ENCODE assay signal across 1 cellular context in the genomic region with DNA sequence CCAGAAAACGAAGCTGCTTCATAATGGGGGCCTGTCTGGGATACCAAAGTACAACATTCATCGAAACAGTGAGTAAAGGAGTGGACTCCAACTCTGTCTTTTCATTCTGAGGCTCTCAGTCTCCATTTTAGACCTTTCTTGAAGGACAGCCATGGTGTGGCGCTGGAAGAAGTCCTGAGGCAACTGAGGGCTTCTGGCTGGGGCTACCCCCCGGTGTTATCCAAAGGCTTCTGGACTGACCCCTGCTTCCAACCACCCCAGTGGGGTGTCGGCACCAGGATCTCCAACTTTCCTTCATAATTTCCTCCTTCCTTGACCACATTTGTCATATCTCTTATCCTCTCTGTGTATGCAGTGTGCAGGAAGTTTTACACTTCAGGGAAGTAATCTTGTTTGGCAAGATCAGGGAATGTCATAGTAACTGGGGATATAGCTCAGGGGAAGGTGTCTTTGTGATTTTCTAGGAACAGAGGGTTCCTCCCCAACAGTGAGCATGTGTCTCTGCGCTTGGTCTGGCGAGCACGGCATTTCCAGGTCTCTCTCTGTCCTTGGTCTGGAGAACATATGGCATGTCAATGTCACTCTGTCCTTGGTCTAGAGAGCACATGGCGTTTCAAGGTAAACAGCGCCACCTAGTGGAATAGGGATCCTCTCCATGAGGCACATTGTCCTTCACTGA.
TF ChIP-seq lines count a peak whose summit lies in the region.

No MANE protein-coding gene starts in this region.

TF ChIP-seq in K562, 482 proteins besides CTCF, POLR2A, EP300 and RAD21 (continues in another document):
- peak; percentile 49 for TF ChIP-seq SMARCA4 (IDR thresholded peaks at IDR 0.05)
- no peak for TF ChIP-seq ZNF124 (CRISPR knock-in tag; IDR thresholded peaks at IDR 0.05)
- TF ChIP-seq TAF9B (IDR thresholded peaks at IDR 0.05; ENCODE audit: partially characterized antibody), result no peak
- TF ChIP-seq, protein P1, sequence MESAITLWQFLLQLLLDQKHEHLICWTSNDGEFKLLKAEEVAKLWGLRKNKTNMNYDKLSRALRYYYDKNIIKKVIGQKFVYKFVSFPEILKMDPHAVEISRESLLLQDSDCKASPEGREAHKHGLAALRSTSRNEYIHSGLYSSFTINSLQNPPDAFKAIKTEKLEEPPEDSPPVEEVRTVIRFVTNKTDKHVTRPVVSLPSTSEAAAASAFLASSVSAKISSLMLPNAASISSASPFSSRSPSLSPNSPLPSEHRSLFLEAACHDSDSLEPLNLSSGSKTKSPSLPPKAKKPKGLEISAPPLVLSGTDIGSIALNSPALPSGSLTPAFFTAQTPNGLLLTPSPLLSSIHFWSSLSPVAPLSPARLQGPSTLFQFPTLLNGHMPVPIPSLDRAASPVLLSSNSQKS (CRISPR knock-in tag; IDR thresholded peaks at IDR 0.05), result no peak
- TF ChIP-seq, protein P2, sequence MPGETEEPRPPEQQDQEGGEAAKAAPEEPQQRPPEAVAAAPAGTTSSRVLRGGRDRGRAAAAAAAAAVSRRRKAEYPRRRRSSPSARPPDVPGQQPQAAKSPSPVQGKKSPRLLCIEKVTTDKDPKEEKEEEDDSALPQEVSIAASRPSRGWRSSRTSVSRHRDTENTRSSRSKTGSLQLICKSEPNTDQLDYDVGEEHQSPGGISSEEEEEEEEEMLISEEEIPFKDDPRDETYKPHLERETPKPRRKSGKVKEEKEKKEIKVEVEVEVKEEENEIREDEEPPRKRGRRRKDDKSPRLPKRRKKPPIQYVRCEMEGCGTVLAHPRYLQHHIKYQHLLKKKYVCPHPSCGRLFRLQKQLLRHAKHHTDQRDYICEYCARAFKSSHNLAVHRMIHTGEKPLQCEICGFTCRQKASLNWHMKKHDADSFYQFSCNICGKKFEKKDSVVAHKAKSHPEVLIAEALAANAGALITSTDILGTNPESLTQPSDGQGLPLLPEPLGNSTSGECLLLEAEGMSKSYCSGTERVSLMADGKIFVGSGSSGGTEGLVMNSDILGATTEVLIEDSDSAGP (CRISPR knock-in tag; IDR thresholded peaks at IDR 0.05), result peak; percentile 49; the same call in 1 of the 2 replicates
- no peak for TF ChIP-seq ZNF274 (IDR thresholded peaks at IDR 0.05; ENCODE audit: borderline replicate concordance, low read depth, low read length)
- TF ChIP-seq, protein P3, sequence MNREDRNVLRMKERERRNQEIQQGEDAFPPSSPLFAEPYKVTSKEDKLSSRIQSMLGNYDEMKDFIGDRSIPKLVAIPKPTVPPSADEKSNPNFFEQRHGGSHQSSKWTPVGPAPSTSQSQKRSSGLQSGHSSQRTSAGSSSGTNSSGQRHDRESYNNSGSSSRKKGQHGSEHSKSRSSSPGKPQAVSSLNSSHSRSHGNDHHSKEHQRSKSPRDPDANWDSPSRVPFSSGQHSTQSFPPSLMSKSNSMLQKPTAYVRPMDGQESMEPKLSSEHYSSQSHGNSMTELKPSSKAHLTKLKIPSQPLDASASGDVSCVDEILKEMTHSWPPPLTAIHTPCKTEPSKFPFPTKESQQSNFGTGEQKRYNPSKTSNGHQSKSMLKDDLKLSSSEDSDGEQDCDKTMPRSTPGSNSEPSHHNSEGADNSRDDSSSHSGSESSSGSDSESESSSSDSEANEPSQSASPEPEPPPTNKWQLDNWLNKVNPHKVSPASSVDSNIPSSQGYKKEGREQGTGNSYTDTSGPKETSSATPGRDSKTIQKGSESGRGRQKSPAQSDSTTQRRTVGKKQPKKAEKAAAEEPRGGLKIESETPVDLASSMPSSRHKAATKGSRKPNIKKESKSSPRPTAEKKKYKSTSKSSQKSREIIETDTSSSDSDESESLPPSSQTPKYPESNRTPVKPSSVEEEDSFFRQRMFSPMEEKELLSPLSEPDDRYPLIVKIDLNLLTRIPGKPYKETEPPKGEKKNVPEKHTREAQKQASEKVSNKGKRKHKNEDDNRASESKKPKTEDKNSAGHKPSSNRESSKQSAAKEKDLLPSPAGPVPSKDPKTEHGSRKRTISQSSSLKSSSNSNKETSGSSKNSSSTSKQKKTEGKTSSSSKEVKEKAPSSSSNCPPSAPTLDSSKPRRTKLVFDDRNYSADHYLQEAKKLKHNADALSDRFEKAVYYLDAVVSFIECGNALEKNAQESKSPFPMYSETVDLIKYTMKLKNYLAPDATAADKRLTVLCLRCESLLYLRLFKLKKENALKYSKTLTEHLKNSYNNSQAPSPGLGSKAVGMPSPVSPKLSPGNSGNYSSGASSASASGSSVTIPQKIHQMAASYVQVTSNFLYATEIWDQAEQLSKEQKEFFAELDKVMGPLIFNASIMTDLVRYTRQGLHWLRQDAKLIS (CRISPR knock-in tag; IDR thresholded peaks at IDR 0.05), result no peak
- peak; percentile 86 for TF ChIP-seq CC2D1A (IDR thresholded peaks at IDR 0.05)
- TF ChIP-seq ZNF778 (CRISPR knock-in tag; IDR thresholded peaks at IDR 0.05), result no peak
- no peak for TF ChIP-seq BCL6 (CRISPR knock-in tag; IDR thresholded peaks at IDR 0.05)
- no peak for TF ChIP-seq FIP1L1 (IDR thresholded peaks at IDR 0.05; ENCODE audit: low read depth, low read length, poor library complexity, severe bottlenecking)
- TF ChIP-seq, protein P4, sequence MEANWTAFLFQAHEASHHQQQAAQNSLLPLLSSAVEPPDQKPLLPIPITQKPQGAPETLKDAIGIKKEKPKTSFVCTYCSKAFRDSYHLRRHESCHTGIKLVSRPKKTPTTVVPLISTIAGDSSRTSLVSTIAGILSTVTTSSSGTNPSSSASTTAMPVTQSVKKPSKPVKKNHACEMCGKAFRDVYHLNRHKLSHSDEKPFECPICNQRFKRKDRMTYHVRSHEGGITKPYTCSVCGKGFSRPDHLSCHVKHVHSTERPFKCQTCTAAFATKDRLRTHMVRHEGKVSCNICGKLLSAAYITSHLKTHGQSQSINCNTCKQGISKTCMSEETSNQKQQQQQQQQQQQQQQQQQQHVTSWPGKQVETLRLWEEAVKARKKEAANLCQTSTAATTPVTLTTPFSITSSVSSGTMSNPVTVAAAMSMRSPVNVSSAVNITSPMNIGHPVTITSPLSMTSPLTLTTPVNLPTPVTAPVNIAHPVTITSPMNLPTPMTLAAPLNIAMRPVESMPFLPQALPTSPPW (CRISPR knock-in tag; IDR thresholded peaks at IDR 0.05), result no peak
- no peak; the same call in 1 of the 2 replicates for TF ChIP-seq MYNN (IDR thresholded peaks at IDR 0.05)
- no peak for TF ChIP-seq MYNN (CRISPR knock-in tag; IDR thresholded peaks at IDR 0.05)
- TF ChIP-seq TBP (optimal IDR thresholded peaks at IDR 0.05; ENCODE audit: low read depth, low read length), result peak; percentile 22
- TF ChIP-seq, protein P5, sequence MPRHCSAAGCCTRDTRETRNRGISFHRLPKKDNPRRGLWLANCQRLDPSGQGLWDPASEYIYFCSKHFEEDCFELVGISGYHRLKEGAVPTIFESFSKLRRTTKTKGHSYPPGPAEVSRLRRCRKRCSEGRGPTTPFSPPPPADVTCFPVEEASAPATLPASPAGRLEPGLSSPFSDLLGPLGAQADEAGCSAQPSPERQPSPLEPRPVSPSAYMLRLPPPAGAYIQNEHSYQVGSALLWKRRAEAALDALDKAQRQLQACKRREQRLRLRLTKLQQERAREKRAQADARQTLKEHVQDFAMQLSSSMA (CRISPR knock-in tag; IDR thresholded peaks at IDR 0.05), result no peak
- no peak for TF ChIP-seq ZNF76 (CRISPR knock-in tag; IDR thresholded peaks at IDR 0.05; ENCODE audit: borderline replicate concordance)
- no peak for TF ChIP-seq JUNB (CRISPR knock-in tag; conservative IDR thresholded peaks at IDR 0.05)
- TF ChIP-seq HDAC1 (IDR thresholded peaks at IDR 0.05), result peak in 1 of 2 experiments; percentile 69; a peak in 2 of 4 replicates
- no peak for TF ChIP-seq ZNF717 (CRISPR knock-in tag; IDR thresholded peaks at IDR 0.05)
- no peak for TF ChIP-seq HIVEP1 (CRISPR knock-in tag; IDR thresholded peaks at IDR 0.05)
- TF ChIP-seq, protein P6, sequence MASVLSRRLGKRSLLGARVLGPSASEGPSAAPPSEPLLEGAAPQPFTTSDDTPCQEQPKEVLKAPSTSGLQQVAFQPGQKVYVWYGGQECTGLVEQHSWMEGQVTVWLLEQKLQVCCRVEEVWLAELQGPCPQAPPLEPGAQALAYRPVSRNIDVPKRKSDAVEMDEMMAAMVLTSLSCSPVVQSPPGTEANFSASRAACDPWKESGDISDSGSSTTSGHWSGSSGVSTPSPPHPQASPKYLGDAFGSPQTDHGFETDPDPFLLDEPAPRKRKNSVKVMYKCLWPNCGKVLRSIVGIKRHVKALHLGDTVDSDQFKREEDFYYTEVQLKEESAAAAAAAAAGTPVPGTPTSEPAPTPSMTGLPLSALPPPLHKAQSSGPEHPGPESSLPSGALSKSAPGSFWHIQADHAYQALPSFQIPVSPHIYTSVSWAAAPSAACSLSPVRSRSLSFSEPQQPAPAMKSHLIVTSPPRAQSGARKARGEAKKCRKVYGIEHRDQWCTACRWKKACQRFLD (CRISPR knock-in tag; IDR thresholded peaks at IDR 0.05), result no peak
- TF ChIP-seq STAG1 (CRISPR knock-in tag; IDR thresholded peaks at IDR 0.05; ENCODE audit: borderline replicate concordance), result peak; percentile 48; the same call in 1 of the 2 replicates
- TF ChIP-seq, protein P7, sequence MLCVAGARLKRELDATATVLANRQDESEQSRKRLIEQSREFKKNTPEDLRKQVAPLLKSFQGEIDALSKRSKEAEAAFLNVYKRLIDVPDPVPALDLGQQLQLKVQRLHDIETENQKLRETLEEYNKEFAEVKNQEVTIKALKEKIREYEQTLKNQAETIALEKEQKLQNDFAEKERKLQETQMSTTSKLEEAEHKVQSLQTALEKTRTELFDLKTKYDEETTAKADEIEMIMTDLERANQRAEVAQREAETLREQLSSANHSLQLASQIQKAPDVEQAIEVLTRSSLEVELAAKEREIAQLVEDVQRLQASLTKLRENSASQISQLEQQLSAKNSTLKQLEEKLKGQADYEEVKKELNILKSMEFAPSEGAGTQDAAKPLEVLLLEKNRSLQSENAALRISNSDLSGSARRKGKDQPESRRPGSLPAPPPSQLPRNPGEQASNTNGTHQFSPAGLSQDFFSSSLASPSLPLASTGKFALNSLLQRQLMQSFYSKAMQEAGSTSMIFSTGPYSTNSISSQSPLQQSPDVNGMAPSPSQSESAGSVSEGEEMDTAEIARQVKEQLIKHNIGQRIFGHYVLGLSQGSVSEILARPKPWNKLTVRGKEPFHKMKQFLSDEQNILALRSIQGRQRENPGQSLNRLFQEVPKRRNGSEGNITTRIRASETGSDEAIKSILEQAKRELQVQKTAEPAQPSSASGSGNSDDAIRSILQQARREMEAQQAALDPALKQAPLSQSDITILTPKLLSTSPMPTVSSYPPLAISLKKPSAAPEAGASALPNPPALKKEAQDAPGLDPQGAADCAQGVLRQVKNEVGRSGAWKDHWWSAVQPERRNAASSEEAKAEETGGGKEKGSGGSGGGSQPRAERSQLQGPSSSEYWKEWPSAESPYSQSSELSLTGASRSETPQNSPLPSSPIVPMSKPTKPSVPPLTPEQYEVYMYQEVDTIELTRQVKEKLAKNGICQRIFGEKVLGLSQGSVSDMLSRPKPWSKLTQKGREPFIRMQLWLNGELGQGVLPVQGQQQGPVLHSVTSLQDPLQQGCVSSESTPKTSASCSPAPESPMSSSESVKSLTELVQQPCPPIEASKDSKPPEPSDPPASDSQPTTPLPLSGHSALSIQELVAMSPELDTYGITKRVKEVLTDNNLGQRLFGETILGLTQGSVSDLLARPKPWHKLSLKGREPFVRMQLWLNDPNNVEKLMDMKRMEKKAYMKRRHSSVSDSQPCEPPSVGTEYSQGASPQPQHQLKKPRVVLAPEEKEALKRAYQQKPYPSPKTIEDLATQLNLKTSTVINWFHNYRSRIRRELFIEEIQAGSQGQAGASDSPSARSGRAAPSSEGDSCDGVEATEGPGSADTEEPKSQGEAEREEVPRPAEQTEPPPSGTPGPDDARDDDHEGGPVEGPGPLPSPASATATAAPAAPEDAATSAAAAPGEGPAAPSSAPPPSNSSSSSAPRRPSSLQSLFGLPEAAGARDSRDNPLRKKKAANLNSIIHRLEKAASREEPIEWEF (CRISPR knock-in tag; IDR thresholded peaks at IDR 0.05), result no peak
- no peak for TF ChIP-seq CBFB (CRISPR knock-in tag; IDR thresholded peaks at IDR 0.05)
- TF ChIP-seq, protein P8, sequence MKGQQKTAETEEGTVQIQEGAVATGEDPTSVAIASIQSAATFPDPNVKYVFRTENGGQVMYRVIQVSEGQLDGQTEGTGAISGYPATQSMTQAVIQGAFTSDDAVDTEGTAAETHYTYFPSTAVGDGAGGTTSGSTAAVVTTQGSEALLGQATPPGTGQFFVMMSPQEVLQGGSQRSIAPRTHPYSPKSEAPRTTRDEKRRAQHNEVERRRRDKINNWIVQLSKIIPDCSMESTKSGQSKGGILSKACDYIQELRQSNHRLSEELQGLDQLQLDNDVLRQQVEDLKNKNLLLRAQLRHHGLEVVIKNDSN (CRISPR knock-in tag; IDR thresholded peaks at IDR 0.05), result peak; percentile 55
- TF ChIP-seq ZNF263 (CRISPR knock-in tag; IDR thresholded peaks at IDR 0.05; ENCODE audit: borderline replicate concordance), result peak; percentile 27; the same call in 1 of the 2 replicates
- TF ChIP-seq, protein P9, sequence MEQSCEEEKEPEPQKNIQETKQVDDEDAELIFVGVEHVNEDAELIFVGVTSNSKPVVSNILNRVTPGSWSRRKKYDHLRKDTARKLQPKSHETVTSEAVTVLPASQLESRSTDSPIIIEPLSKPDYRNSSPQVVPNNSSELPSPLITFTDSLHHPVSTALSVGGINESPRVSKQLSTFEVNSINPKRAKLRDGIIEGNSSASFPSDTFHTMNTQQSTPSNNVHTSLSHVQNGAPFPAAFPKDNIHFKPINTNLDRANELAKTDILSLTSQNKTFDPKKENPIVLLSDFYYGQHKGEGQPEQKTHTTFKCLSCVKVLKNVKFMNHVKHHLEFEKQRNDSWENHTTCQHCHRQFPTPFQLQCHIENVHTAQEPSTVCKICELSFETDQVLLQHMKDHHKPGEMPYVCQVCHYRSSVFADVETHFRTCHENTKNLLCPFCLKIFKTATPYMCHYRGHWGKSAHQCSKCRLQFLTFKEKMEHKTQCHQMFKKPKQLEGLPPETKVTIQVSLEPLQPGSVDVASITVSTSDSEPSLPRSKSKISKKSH (CRISPR knock-in tag; IDR thresholded peaks at IDR 0.05), result no peak
- TF ChIP-seq CEBPB (tag; IDR thresholded peaks at IDR 0.05), result no peak
- 0 out of 4 replicates have a peak, but pooled peaks have one; percentile 21 to 66 for TF ChIP-seq SIN3A (IDR thresholded peaks at IDR 0.05; ENCODE audit: borderline replicate concordance in 2 of 2, control insufficient read depth in 1 of 2, low read depth in 2 of 2, low read length in 2 of 2)
- TF ChIP-seq, protein P10, sequence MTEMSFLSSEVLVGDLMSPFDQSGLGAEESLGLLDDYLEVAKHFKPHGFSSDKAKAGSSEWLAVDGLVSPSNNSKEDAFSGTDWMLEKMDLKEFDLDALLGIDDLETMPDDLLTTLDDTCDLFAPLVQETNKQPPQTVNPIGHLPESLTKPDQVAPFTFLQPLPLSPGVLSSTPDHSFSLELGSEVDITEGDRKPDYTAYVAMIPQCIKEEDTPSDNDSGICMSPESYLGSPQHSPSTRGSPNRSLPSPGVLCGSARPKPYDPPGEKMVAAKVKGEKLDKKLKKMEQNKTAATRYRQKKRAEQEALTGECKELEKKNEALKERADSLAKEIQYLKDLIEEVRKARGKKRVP (CRISPR knock-in tag; IDR thresholded peaks at IDR 0.05), result no peak
- no peak for TF ChIP-seq YBX1 (IDR thresholded peaks at IDR 0.05)
- TF ChIP-seq SREBF1 (IDR thresholded peaks at IDR 0.05; ENCODE audit: borderline replicate concordance, low read depth, low read length), result no peak
